ENCODE assay signal across 2 cellular contexts in the genomic region with DNA sequence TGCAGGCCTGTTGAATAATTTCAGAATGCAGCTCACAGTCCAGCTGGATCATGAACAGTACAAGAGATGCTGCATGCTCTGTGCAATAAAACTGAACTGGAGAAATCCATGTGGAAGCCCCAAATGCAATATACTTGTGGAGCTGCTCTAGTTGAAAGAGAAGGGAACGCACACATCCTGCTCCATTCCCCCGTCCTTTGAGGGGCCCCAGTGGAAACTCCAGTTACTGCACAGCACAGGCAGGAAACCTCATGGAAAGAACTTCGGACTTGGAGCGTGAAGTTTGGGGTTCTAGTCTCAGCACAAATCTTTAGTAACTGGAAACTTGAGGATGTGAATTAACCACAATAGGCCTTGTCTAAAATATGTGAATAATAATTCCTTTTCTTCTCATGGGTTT.
TF ChIP-seq lines count a peak whose summit lies in the region.

No MANE protein-coding gene starts in this region.

TF ChIP-seq in HepG2, 621 proteins besides CTCF, POLR2A, EP300 and RAD21:
- TF ChIP-seq ZFP1 (CRISPR knock-in tag; IDR thresholded peaks at IDR 0.05) (no peak), HCFC1 (IDR thresholded peaks at IDR 0.05; ENCODE audit: low read depth, low read length) (no peak), MBD4 (IDR thresholded peaks at IDR 0.05; ENCODE audit: borderline replicate concordance, low read length) (no peak), ZNF75D (CRISPR knock-in tag; IDR thresholded peaks at IDR 0.05; ENCODE audit: borderline replicate concordance) (no peak), ZNF781 (CRISPR knock-in tag; IDR thresholded peaks at IDR 0.05; ENCODE audit: borderline replicate concordance, not compliant biosample characterization) (no peak), ZFP36L1 (CRISPR knock-in tag; IDR thresholded peaks at IDR 0.05) (no peak), ZNF431 (CRISPR knock-in tag; IDR thresholded peaks at IDR 0.05; ENCODE audit: borderline replicate concordance, low read depth) (no peak), ZNF335 (CRISPR knock-in tag; IDR thresholded peaks at IDR 0.05) (no peak), KDM5A (IDR thresholded peaks at IDR 0.05; ENCODE audit: borderline replicate concordance, low read length) (no peak), FOXM1 (CRISPR knock-in tag; IDR thresholded peaks at IDR 0.05) (no peak), GABPB1 (CRISPR knock-in tag; IDR thresholded peaks at IDR 0.05) (no peak), MAFK (conservative IDR thresholded peaks at IDR 0.05 in 1 of 2, IDR thresholded peaks at IDR 0.05 in 1 of 2; ENCODE audit: low read length in 2 of 2) (no peak), TRIM24 (CRISPR knock-in tag; IDR thresholded peaks at IDR 0.05) (no peak), REST (IDR thresholded peaks at IDR 0.05; ENCODE audit: borderline replicate concordance in 1 of 2, low read depth in 1 of 2, low read length in 2 of 2) (no peak)
- TF ChIP-seq, protein P1, sequence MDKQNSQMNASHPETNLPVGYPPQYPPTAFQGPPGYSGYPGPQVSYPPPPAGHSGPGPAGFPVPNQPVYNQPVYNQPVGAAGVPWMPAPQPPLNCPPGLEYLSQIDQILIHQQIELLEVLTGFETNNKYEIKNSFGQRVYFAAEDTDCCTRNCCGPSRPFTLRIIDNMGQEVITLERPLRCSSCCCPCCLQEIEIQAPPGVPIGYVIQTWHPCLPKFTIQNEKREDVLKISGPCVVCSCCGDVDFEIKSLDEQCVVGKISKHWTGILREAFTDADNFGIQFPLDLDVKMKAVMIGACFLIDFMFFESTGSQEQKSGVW (CRISPR knock-in tag; IDR thresholded peaks at IDR 0.05; ENCODE audit: borderline replicate concordance) = no peak
- TF ChIP-seq, protein P2, sequence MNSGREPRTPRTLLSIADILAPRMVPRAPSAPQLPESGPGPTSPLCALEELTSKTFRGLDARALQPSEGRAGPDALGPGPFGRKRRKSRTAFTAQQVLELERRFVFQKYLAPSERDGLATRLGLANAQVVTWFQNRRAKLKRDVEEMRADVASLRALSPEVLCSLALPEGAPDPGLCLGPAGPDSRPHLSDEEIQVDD (CRISPR knock-in tag; IDR thresholded peaks at IDR 0.05; ENCODE audit: borderline replicate concordance) = no peak
- TF ChIP-seq, protein P3, sequence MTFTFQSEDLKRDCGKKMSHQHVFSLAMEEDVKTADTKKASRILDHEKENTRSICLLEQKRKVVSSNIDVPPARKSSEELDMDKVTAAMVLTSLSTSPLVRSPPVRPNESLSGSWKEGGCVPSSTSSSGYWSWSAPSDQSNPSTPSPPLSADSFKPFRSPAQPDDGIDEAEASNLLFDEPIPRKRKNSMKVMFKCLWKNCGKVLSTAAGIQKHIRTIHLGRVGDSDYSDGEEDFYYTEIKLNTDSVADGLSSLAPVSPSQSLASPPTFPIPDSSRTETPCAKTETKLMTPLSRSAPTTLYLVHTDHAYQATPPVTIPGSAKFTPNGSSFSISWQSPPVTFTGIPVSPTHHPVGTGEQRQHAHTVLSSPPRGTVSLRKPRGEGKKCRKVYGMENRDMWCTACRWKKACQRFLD (CRISPR knock-in tag; IDR thresholded peaks at IDR 0.05; ENCODE audit: borderline replicate concordance) = no peak

TF ChIP-seq in K562, 482 proteins besides CTCF, POLR2A, EP300 and RAD21:
- TF ChIP-seq HMG20B (CRISPR knock-in tag; IDR thresholded peaks at IDR 0.05) (no peak), USF2 (CRISPR knock-in tag; IDR thresholded peaks at IDR 0.05) (no peak), POLR3G (IDR thresholded peaks at IDR 0.05; ENCODE audit: extremely low read depth, insufficient read length, insufficient replicate concordance) (no peak), BCOR (IDR thresholded peaks at IDR 0.05) (no peak), HSF4 (CRISPR knock-in tag; IDR thresholded peaks at IDR 0.05; ENCODE audit: borderline replicate concordance) (no peak), SP1 (CRISPR knock-in tag; IDR thresholded peaks at IDR 0.05) (no peak), ZNF431 (CRISPR knock-in tag; IDR thresholded peaks at IDR 0.05) (no peak), E2F8 (IDR thresholded peaks at IDR 0.05; ENCODE audit: low read depth, partially characterized antibody) (no peak), NFIC (IDR thresholded peaks at IDR 0.05) (no peak), SMARCA5 (IDR thresholded peaks at IDR 0.05) (no peak), EP400 (IDR thresholded peaks at IDR 0.05) (no peak)
- TF ChIP-seq, protein P4, sequence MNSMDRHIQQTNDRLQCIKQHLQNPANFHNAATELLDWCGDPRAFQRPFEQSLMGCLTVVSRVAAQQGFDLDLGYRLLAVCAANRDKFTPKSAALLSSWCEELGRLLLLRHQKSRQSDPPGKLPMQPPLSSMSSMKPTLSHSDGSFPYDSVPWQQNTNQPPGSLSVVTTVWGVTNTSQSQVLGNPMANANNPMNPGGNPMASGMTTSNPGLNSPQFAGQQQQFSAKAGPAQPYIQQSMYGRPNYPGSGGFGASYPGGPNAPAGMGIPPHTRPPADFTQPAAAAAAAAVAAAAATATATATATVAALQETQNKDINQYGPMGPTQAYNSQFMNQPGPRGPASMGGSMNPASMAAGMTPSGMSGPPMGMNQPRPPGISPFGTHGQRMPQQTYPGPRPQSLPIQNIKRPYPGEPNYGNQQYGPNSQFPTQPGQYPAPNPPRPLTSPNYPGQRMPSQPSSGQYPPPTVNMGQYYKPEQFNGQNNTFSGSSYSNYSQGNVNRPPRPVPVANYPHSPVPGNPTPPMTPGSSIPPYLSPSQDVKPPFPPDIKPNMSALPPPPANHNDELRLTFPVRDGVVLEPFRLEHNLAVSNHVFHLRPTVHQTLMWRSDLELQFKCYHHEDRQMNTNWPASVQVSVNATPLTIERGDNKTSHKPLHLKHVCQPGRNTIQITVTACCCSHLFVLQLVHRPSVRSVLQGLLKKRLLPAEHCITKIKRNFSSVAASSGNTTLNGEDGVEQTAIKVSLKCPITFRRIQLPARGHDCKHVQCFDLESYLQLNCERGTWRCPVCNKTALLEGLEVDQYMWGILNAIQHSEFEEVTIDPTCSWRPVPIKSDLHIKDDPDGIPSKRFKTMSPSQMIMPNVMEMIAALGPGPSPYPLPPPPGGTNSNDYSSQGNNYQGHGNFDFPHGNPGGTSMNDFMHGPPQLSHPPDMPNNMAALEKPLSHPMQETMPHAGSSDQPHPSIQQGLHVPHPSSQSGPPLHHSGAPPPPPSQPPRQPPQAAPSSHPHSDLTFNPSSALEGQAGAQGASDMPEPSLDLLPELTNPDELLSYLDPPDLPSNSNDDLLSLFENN (IDR thresholded peaks at IDR 0.05; ENCODE audit: low read depth in 2 of 2, low read length in 2 of 2) = no peak
